Comparison of ENCODE assay signal across 1 cellular context in genomic region chr12:63779498-63780481, GRCh38.
TF ChIP-seq lines count a peak whose summit lies in the region.

Gene RXYLT1, plus strand, starts transcription at chr12:63779909. Its CDS starts 52 bp downstream, at chr12:63779961.

TF ChIP-seq in HepG2, 621 proteins besides CTCF, POLR2A, EP300 and RAD21 (continued from another document and continues in another):
- peak; percentile 37; the same call in 1 of the 2 replicates for TF ChIP-seq TFDP2 (CRISPR knock-in tag; IDR thresholded peaks at IDR 0.05)
- TF ChIP-seq JUNB (CRISPR knock-in tag; IDR thresholded peaks at IDR 0.05; ENCODE audit: borderline replicate concordance) = no peak
- TF ChIP-seq NFKB2 (CRISPR knock-in tag; IDR thresholded peaks at IDR 0.05; ENCODE audit: borderline replicate concordance) = peak; percentile 40; the same call in 1 of the 2 replicates
- TF ChIP-seq ZFX (CRISPR knock-in tag; IDR thresholded peaks at IDR 0.05; ENCODE audit: low read depth) = peak; percentile 93
- TF ChIP-seq IRX3 (CRISPR knock-in tag; IDR thresholded peaks at IDR 0.05; ENCODE audit: borderline replicate concordance, low read depth) = no peak
- TF ChIP-seq CCDC6 (CRISPR knock-in tag; IDR thresholded peaks at IDR 0.05) = peak; percentile 73; the same call in 1 of the 2 replicates
- TF ChIP-seq ZNF501 (CRISPR knock-in tag; IDR thresholded peaks at IDR 0.05) = peak; percentile 77; the same call in 1 of the 2 replicates
- TF ChIP-seq ATF2 (CRISPR knock-in tag; IDR thresholded peaks at IDR 0.05) = 0 out of 2 replicates have a peak, but pooled peaks have one; percentile 30
- no peak; the same call in 1 of the 2 replicates for TF ChIP-seq FOXO1 (CRISPR knock-in tag; IDR thresholded peaks at IDR 0.05)
- peak; percentile 47; the same call in 1 of the 2 replicates for TF ChIP-seq ZBTB2 (CRISPR knock-in tag; IDR thresholded peaks at IDR 0.05; ENCODE audit: low read depth)
- TF ChIP-seq IKZF4 (CRISPR knock-in tag; IDR thresholded peaks at IDR 0.05; ENCODE audit: borderline replicate concordance, low read depth, not compliant biosample characterization) = no peak
- peak; percentile 50; the same call in 1 of the 2 replicates for TF ChIP-seq MED13 (CRISPR knock-in tag; IDR thresholded peaks at IDR 0.05)
- 0 out of 2 replicates have a peak, but pooled peaks have one; percentile 14 for TF ChIP-seq ZNF614 (CRISPR knock-in tag; IDR thresholded peaks at IDR 0.05; ENCODE audit: borderline replicate concordance)
- no peak for TF ChIP-seq DZIP1 (CRISPR knock-in tag; IDR thresholded peaks at IDR 0.05)
- TF ChIP-seq POGZ (CRISPR knock-in tag; IDR thresholded peaks at IDR 0.05) = peak; percentile 50
- peak; percentile 75; the same call in 1 of the 2 replicates for TF ChIP-seq SALL1 (CRISPR knock-in tag; IDR thresholded peaks at IDR 0.05)
- peak; percentile 57; the same call in 1 of the 2 replicates for TF ChIP-seq ZNF598 (CRISPR knock-in tag; IDR thresholded peaks at IDR 0.05; ENCODE audit: borderline replicate concordance)
- no peak for TF ChIP-seq DNMT3B (CRISPR knock-in tag; conservative IDR thresholded peaks at IDR 0.05)
- TF ChIP-seq SIN3B (IDR thresholded peaks at IDR 0.05; ENCODE audit: low read length) = no peak
- TF ChIP-seq GFI1 (CRISPR knock-in tag; IDR thresholded peaks at IDR 0.05; ENCODE audit: borderline replicate concordance) = peak; percentile 52; the same call in 1 of the 2 replicates
- TF ChIP-seq ZNF615 (CRISPR knock-in tag; IDR thresholded peaks at IDR 0.05; ENCODE audit: borderline replicate concordance) = no peak
- peak; percentile 98 for TF ChIP-seq ZNF335 (CRISPR knock-in tag; IDR thresholded peaks at IDR 0.05)
- TF ChIP-seq ZSCAN31 (CRISPR knock-in tag; IDR thresholded peaks at IDR 0.05; ENCODE audit: low read depth) = 0 out of 2 replicates have a peak, but pooled peaks have one; percentile 25
- TF ChIP-seq ZNF292 (CRISPR knock-in tag; IDR thresholded peaks at IDR 0.05; ENCODE audit: borderline replicate concordance, low read depth) = peak; percentile 71; the same call in 1 of the 2 replicates
- peak; percentile 80 for TF ChIP-seq POLR2G (IDR thresholded peaks at IDR 0.05; ENCODE audit: low read depth, low read length)
- no peak for TF ChIP-seq HIVEP1 (CRISPR knock-in tag; IDR thresholded peaks at IDR 0.05)
- TF ChIP-seq ZNF205 (CRISPR knock-in tag; IDR thresholded peaks at IDR 0.05) = no peak
- TF ChIP-seq MLXIP (CRISPR knock-in tag; IDR thresholded peaks at IDR 0.05; ENCODE audit: borderline replicate concordance) = no peak
- TF ChIP-seq DMTF1 (CRISPR knock-in tag; IDR thresholded peaks at IDR 0.05) = no peak
- TF ChIP-seq FLYWCH1 (CRISPR knock-in tag; IDR thresholded peaks at IDR 0.05) = no peak
- peak; percentile 45; the same call in 1 of the 2 replicates for TF ChIP-seq ZNF607 (CRISPR knock-in tag; IDR thresholded peaks at IDR 0.05; ENCODE audit: borderline replicate concordance)
- no peak for TF ChIP-seq ZNF503 (CRISPR knock-in tag; IDR thresholded peaks at IDR 0.05)
- TF ChIP-seq ZSCAN29 (CRISPR knock-in tag; conservative IDR thresholded peaks at IDR 0.05) = no peak
- 0 out of 2 replicates have a peak, but pooled peaks have one; percentile 62 for TF ChIP-seq HOXA3 (CRISPR knock-in tag; IDR thresholded peaks at IDR 0.05)
- TF ChIP-seq ZNF260 (CRISPR knock-in tag; IDR thresholded peaks at IDR 0.05; ENCODE audit: borderline replicate concordance, low read depth) = no peak
- TF ChIP-seq PLSCR1 (CRISPR knock-in tag; IDR thresholded peaks at IDR 0.05; ENCODE audit: borderline replicate concordance) = no peak
- peak; percentile 48; the same call in 1 of the 2 replicates for TF ChIP-seq SIN3A (IDR thresholded peaks at IDR 0.05; ENCODE audit: borderline replicate concordance, low read depth, low read length)
- TF ChIP-seq PLRG1 (conservative IDR thresholded peaks at IDR 0.05) = no peak
- peak; percentile 82 for TF ChIP-seq ZXDC (CRISPR knock-in tag; IDR thresholded peaks at IDR 0.05)
- TF ChIP-seq HOXD1 (CRISPR knock-in tag; IDR thresholded peaks at IDR 0.05) = no peak
- no peak for TF ChIP-seq ZFP41 (CRISPR knock-in tag; IDR thresholded peaks at IDR 0.05; ENCODE audit: borderline replicate concordance)
- peak; percentile 86 for TF ChIP-seq ASH2L (IDR thresholded peaks at IDR 0.05; ENCODE audit: insufficient read length, low read depth, low read length)
